Comparison of ENCODE assay signal across 39 cellular contexts in genomic region chr12:52759218-52759617, GRCh38. TPM values are rescaled to one million over a fixed set of nuclear protein-coding genes. Genes with fewer than 3 reads are reported as not detected.
"Had no signal": no experiment of that assay in that cellular context is flagged by ENCODE, and none has a peak within 500 bp of the region (broad histone marks: within the 10 kb centered on the region; RNA-seq: fewer than 3 reads in every experiment).

No MANE protein-coding gene starts in this region.

- H3K27ac ChIP-seq: adrenal gland, ascending aorta, body of pancreas, brain microvascular endothelial cell, breast epithelium, cardiac muscle cell had no signal

- H3K27me3 ChIP-seq: adrenal gland, ascending aorta, body of pancreas, brain microvascular endothelial cell, breast epithelium, cardiac muscle cell had no signal

- H3K36me3 ChIP-seq: adrenal gland, ascending aorta, brain microvascular endothelial cell, breast epithelium, cardiac muscle cell had no signal

- H3K4me1 ChIP-seq: adrenal gland, ascending aorta, body of pancreas, breast epithelium had no signal

- DNase-seq: activated effector memory CD4-positive, alpha-beta T cell treated with anti-CD3 and anti-CD28 coated beads, Interleukin-2, amount 50 U/mL, for 16 hours; activated effector memory CD4-positive, alpha-beta T cell treated with Interleukin-2 at 50 U/mL for 16 hours; activated gamma-delta T cell; activated gamma-delta T cell treated with Interleukin-2 at 50 U/mL for 16 hours; activated naive CD4-positive, alpha-beta T cell; activated naive CD4-positive, alpha-beta T cell treated with anti-CD3 and anti-CD28 coated beads for 36 hours; activated naive CD4-positive, alpha-beta T cell treated with anti-CD3 and anti-CD28 coated beads, Interleukin-2, amount 10 ng/mL, durations not matched to agents 7 days and 5 days; activated naive CD4-positive, alpha-beta T cell treated with anti-CD3 and anti-CD28 coated beads, Interleukin-2, amount 50 U/mL, for 16 hours; activated naive CD4-positive, alpha-beta T cell treated with Interleukin-2 at 50 U/mL for 16 hours; activated naive CD8-positive, alpha-beta T cell treated with anti-CD3 and anti-CD28 coated beads for 36 hours; activated naive CD8-positive, alpha-beta T cell treated with anti-CD3 and anti-CD28 coated beads, Interleukin-2, amount 10 ng/mL, durations not matched to agents 7 days and 5 days; activated naive CD8-positive, alpha-beta T cell treated with anti-CD3 and anti-CD28 coated beads, Interleukin-2, amount 50 U/mL, for 24 hours; activated T-cell treated with anti-CD3 and anti-CD28 coated beads, Interleukin-2, amount 50 U/mL, for 1 hour; activated T-cell treated with anti-CD3 and anti-CD28 coated beads, Interleukin-2, amount 50 U/mL, for 24 hours; activated T-cell treated with anti-CD3 and anti-CD28 coated beads, Interleukin-2, amount 50 U/mL, for 4 hours; activated T-cell treated with anti-CD3 and anti-CD28 coated beads, Interleukin-2, amount 50 U/mL, for 48 hours; activated T-cell treated with anti-CD3 and anti-CD28 coated beads, Interleukin-2, amount 50 U/mL, for 72 hours; adrenal gland; amniotic stem cell; amygdala; anterior cingulate cortex; aorta; body of pancreas; brain microvascular endothelial cell; caudate nucleus; central memory CD4-positive, alpha-beta T cell; cerebellar nuclear complex had no signal

- ATAC-seq: activated naive CD4-positive, alpha-beta T cell treated with anti-CD3 and anti-CD28 coated beads, Interleukin-2, amount 50 U/mL, for 72 hours; activated naive CD8-positive, alpha-beta T cell treated with anti-CD3 and anti-CD28 coated beads, Interleukin-2, amount 50 U/mL, for 24 hours; activated T-cell treated with anti-CD3 and anti-CD28 coated beads, Interleukin-2, amount 50 U/mL, for 4 hours; activated T-cell treated with anti-CD3 and anti-CD28 coated beads, Interleukin-2, amount 50 U/mL, for 72 hours; activated T-helper 17 cell treated with anti-CD3 and anti-CD28 coated beads, Interleukin-2, amount 50 U/mL, for 72 hours; body of pancreas had no signal

- H3K9me3 ChIP-seq: adrenal gland had no signal

- H3K4me3 ChIP-seq: adrenal gland, ascending aorta, body of pancreas, breast epithelium, cardiac muscle cell had no signal

RNA-seq across cellular contexts. Expression of gene KRT76, which starts 17.9 kb away (rescaled TPM):
- total RNA-seq: activated naive CD4-positive, alpha-beta T cell treated with anti-CD3 and anti-CD28 coated beads for 36 hours; activated naive CD4-positive, alpha-beta T cell treated with anti-CD3 and anti-CD28 coated beads, Interleukin-2, amount 50 U/mL, for 72 hours; activated naive CD8-positive, alpha-beta T cell treated with anti-CD3 and anti-CD28 coated beads for 36 hours; activated naive CD8-positive, alpha-beta T cell treated with anti-CD3 and anti-CD28 coated beads, Interleukin-2, amount 10 ng/mL, durations not matched to agents 7 days and 5 days; activated T-cell treated with anti-CD3 and anti-CD28 coated beads, Interleukin-2, amount 50 U/mL, for 4 hours; activated T-cell treated with anti-CD3 and anti-CD28 coated beads, Interleukin-2, amount 50 U/mL, for 72 hours; activated T-helper 1 cell treated with anti-CD3 and anti-CD28 coated beads, Interleukin-12 subunit alpha, Interleukin-12 subunit beta, Interleukin-2, Interleukin-4 antibody, amounts not matched to agents 30 ng/mL and 10 ng/mL and 1 ng/mL, durations not matched to agents 14 hours and 24 hours and 36 hours; activated T-helper 17 cell treated with anti-CD3 and anti-CD28 coated beads, Interleukin-2, amount 50 U/mL, for 72 hours; activated T-helper 2 cell treated with anti-CD3 and anti-CD28 coated beads, Interferon-gamma antibody, Interleukin-2, Interleukin-4, amounts not matched to agents 10 μg/mL and 5 μg/mL and 100 μg/mL, durations not matched to agents 14 hours and 24 hours and 36 hours; adrenal gland; aorta; ascending aorta; astrocyte; body of pancreas; breast epithelium; bronchial epithelial cell; cardiac muscle cell; cardiac septum; cerebellum; chondrocyte had no signal

RNA-seq across cellular contexts. Expression of gene KRT3, which starts 36.7 kb away (rescaled TPM):
- total RNA-seq: activated naive CD4-positive, alpha-beta T cell treated with anti-CD3 and anti-CD28 coated beads for 36 hours; activated naive CD8-positive, alpha-beta T cell treated with anti-CD3 and anti-CD28 coated beads for 36 hours; activated naive CD8-positive, alpha-beta T cell treated with anti-CD3 and anti-CD28 coated beads, Interleukin-2, amount 10 ng/mL, durations not matched to agents 7 days and 5 days; activated T-cell treated with anti-CD3 and anti-CD28 coated beads, Interleukin-2, amount 50 U/mL, for 4 hours; activated T-cell treated with anti-CD3 and anti-CD28 coated beads, Interleukin-2, amount 50 U/mL, for 72 hours; activated T-helper 17 cell treated with anti-CD3 and anti-CD28 coated beads, Interleukin-2, amount 50 U/mL, for 72 hours; activated T-helper 2 cell treated with anti-CD3 and anti-CD28 coated beads, Interferon-gamma antibody, Interleukin-2, Interleukin-4, amounts not matched to agents 10 μg/mL and 5 μg/mL and 100 μg/mL, durations not matched to agents 14 hours and 24 hours and 36 hours; adrenal gland; aorta; ascending aorta; body of pancreas; breast epithelium; cardiac muscle cell; cardiac septum; cerebellum; chondrocyte had no signal

RNA-seq across cellular contexts. Expression of gene KRT4, which starts 54.7 kb away (rescaled TPM):
- total RNA-seq: activated naive CD4-positive, alpha-beta T cell treated with anti-CD3 and anti-CD28 coated beads for 36 hours; activated naive CD4-positive, alpha-beta T cell treated with anti-CD3 and anti-CD28 coated beads, Interleukin-2, amount 50 U/mL, for 72 hours; activated naive CD8-positive, alpha-beta T cell treated with anti-CD3 and anti-CD28 coated beads, Interleukin-2, amount 10 ng/mL, durations not matched to agents 7 days and 5 days; activated T-cell treated with anti-CD3 and anti-CD28 coated beads, Interleukin-2, amount 50 U/mL, for 4 hours; activated T-helper 1 cell treated with anti-CD3 and anti-CD28 coated beads, Interleukin-12 subunit alpha, Interleukin-12 subunit beta, Interleukin-2, Interleukin-4 antibody, amounts not matched to agents 30 ng/mL and 10 ng/mL and 1 ng/mL, durations not matched to agents 14 hours and 24 hours and 36 hours; activated T-helper 17 cell treated with anti-CD3 and anti-CD28 coated beads, Interleukin-2, amount 50 U/mL, for 72 hours; activated T-helper 2 cell treated with anti-CD3 and anti-CD28 coated beads, Interferon-gamma antibody, Interleukin-2, Interleukin-4, amounts not matched to agents 10 μg/mL and 5 μg/mL and 100 μg/mL, durations not matched to agents 14 hours and 24 hours and 36 hours; aorta; ascending aorta; astrocyte; cardiac muscle cell; cardiac septum; cerebellum had no signal

RNA-seq across cellular contexts. Expression of gene KRT77, which starts 55.9 kb away (rescaled TPM):
- total RNA-seq: activated naive CD4-positive, alpha-beta T cell treated with anti-CD3 and anti-CD28 coated beads for 36 hours; activated naive CD4-positive, alpha-beta T cell treated with anti-CD3 and anti-CD28 coated beads, Interleukin-2, amount 50 U/mL, for 72 hours; activated naive CD8-positive, alpha-beta T cell treated with anti-CD3 and anti-CD28 coated beads for 36 hours; activated naive CD8-positive, alpha-beta T cell treated with anti-CD3 and anti-CD28 coated beads, Interleukin-2, amount 10 ng/mL, durations not matched to agents 7 days and 5 days; activated T-cell treated with anti-CD3 and anti-CD28 coated beads, Interleukin-2, amount 50 U/mL, for 4 hours; activated T-cell treated with anti-CD3 and anti-CD28 coated beads, Interleukin-2, amount 50 U/mL, for 72 hours; activated T-helper 1 cell treated with anti-CD3 and anti-CD28 coated beads, Interleukin-12 subunit alpha, Interleukin-12 subunit beta, Interleukin-2, Interleukin-4 antibody, amounts not matched to agents 30 ng/mL and 10 ng/mL and 1 ng/mL, durations not matched to agents 14 hours and 24 hours and 36 hours; activated T-helper 17 cell treated with anti-CD3 and anti-CD28 coated beads, Interleukin-2, amount 50 U/mL, for 72 hours; activated T-helper 2 cell treated with anti-CD3 and anti-CD28 coated beads, Interferon-gamma antibody, Interleukin-2, Interleukin-4, amounts not matched to agents 10 μg/mL and 5 μg/mL and 100 μg/mL, durations not matched to agents 14 hours and 24 hours and 36 hours; adrenal gland; aorta; ascending aorta; astrocyte; body of pancreas; bronchial epithelial cell; cardiac muscle cell; cardiac septum; chondrocyte had no signal
